ENCODE assay signal across 8 cellular contexts in genomic region chr11:95788921-95789505, GRCh38. TPM values are rescaled to one million over a fixed set of nuclear protein-coding genes. Genes with fewer than 3 reads are reported as not detected.
DNase-seq lines count a peak whose midpoint lies in the region; ATAC-seq and TF ChIP-seq lines count a peak whose summit lies in the region.

No MANE protein-coding gene starts in this region.

- H3K4me3 Mint-ChIP-seq in activated naive CD4-positive, alpha-beta T cell treated with anti-CD3 and anti-CD28 coated beads, Interleukin-2, amount 50 U/mL, for 24 hours, result peak overlapping the region; percentile 89

- no peaks in the 10 kb centered on the region for H3K9me3 ChIP-seq in BLaER1 treated with 17β-estradiol and CSF1 and Interleukin-3, amounts not matched to agents 10 nM and 100 nM (replicated peaks in 1 of 11)
- no peaks in the 10 kb centered on the region for H3K9me3 ChIP-seq in psoas muscle

- peaks cover 0 to 20% (median 0%) of the 10 kb centered on the region in 11 experiments; a peak in 3 of 22 replicates for H4K20me1 ChIP-seq in BLaER1 treated with 17β-estradiol and CSF1 and Interleukin-3, amounts not matched to agents 10 nM and 100 nM

- peaks cover 31 to 47% (median 35%) of the 10 kb centered on the region in 11 experiments for H3K36me3 ChIP-seq in BLaER1 treated with 17β-estradiol and CSF1 and Interleukin-3, amounts not matched to agents 10 nM and 100 nM
- H3K36me3 ChIP-seq in psoas muscle (ENCODE audit: insufficient read depth in 1 of 2, low read depth in 1 of 2), result peaks cover 0 to 42% of the 10 kb centered on the region in 2 donors

- H3K9me3 Mint-ChIP-seq in activated naive CD4-positive, alpha-beta T cell treated with anti-CD3 and anti-CD28 coated beads, Interleukin-2, amount 50 U/mL, for 24 hours, result no peaks in the 10 kb centered on the region

- peak overlapping the region; percentile 90 to 99 (median 94) for H3K27ac ChIP-seq in BLaER1 treated with 17β-estradiol and CSF1 and Interleukin-3, amounts not matched to agents 10 nM and 100 nM
- H3K27ac ChIP-seq in psoas muscle, result peak overlapping the region; percentile 91

- intact Hi-C loops in head of caudate nucleus (cut with DNase I), result loop anchor here (5.0 kb wide), 1 partner anchor 722 kb away; the partner anchor contains the start of gene SRSF8
- intact Hi-C loops in psoas muscle (cut with DNase I), result no loop called here

- no peaks in the 10 kb centered on the region for H3K27me3 ChIP-seq in BLaER1 treated with 17β-estradiol and CSF1 and Interleukin-3, amounts not matched to agents 10 nM and 100 nM
- no peaks in the 10 kb centered on the region for H3K27me3 ChIP-seq in psoas muscle (ENCODE audit: insufficient read depth in 3 of 3, low read length in 2 of 3)

- H3K4me2 ChIP-seq in BLaER1 treated with 17β-estradiol and CSF1 and Interleukin-3, amounts not matched to agents 10 nM and 100 nM, result peak overlapping the region; percentile 80 to 92 (median 88)

- peak overlapping the region; percentile 87 to 99 (median 94) for H3K9ac ChIP-seq in BLaER1 treated with 17β-estradiol and CSF1 and Interleukin-3, amounts not matched to agents 10 nM and 100 nM

- TF ChIP-seq CTCF in psoas muscle (IDR thresholded peaks at IDR 0.05), result no peak

- ATAC-seq in GM18508 (IDR thresholded peaks at IDR 0.05; ENCODE audit: insufficient read depth, unreplicated experiment), result peak; percentile 0
- ATAC-seq in psoas muscle, result no peak
- ATAC-seq in HG03159 (IDR thresholded peaks at IDR 0.05; ENCODE audit: unreplicated experiment), result no peak

- peaks cover 59% of the 10 kb centered on the region for H3K4me1 Mint-ChIP-seq in activated naive CD4-positive, alpha-beta T cell treated with anti-CD3 and anti-CD28 coated beads, Interleukin-2, amount 50 U/mL, for 24 hours

- H3K4me1 ChIP-seq in BLaER1 treated with 17β-estradiol and CSF1 and Interleukin-3, amounts not matched to agents 10 nM and 100 nM, result peaks cover 24 to 36% (median 28%) of the 10 kb centered on the region in 10 experiments
- peaks cover 14% of the 10 kb centered on the region for H3K4me1 ChIP-seq in psoas muscle

- WGBS in psoas muscle, 3 donors, result 0 to 1% (median 0%) methylated on average over 27 to 34 of the region's 34 CpGs

- peak overlapping the region; percentile 75 to 99 (median 92) for H3K4me3 ChIP-seq in BLaER1 treated with 17β-estradiol and CSF1 and Interleukin-3, amounts not matched to agents 10 nM and 100 nM
- peak overlapping the region; percentile 73 for H3K4me3 ChIP-seq in psoas muscle

- peaks cover 14% of the 10 kb centered on the region for H3K36me3 Mint-ChIP-seq in activated naive CD4-positive, alpha-beta T cell treated with anti-CD3 and anti-CD28 coated beads, Interleukin-2, amount 50 U/mL, for 24 hours

- DNase-seq in NCI-H2171 treated with DMSO at 0.1 percent for 48 hours (lab: John Stamatoyannopoulos, UW) (peak; percentile 65), head of caudate nucleus (peak in 29 of 42 donors; percentile 3 to 55 (median 18)), psoas muscle (no peak)
- DNase-seq in activated effector memory CD4-positive, alpha-beta T cell treated with Interleukin-2 at 50 U/mL for 16 hours, result no peak

- peak overlapping the region; percentile 90 for H3K27ac Mint-ChIP-seq in activated naive CD4-positive, alpha-beta T cell treated with anti-CD3 and anti-CD28 coated beads, Interleukin-2, amount 50 U/mL, for 24 hours

- no peaks in the 10 kb centered on the region for H3K27me3 Mint-ChIP-seq in activated naive CD4-positive, alpha-beta T cell treated with anti-CD3 and anti-CD28 coated beads, Interleukin-2, amount 50 U/mL, for 24 hours

RNA-seq across cellular contexts. Expression of gene FAM76B, which starts 0.6 kb away (rescaled TPM):
- total RNA-seq in psoas muscle, result 1 to 10 TPM; 5.8 to 9.4 (median 6.0) TPM
- 1 to 10 TPM; 4.0 to 5.9 (median 4.4) TPM for polyA plus RNA-seq in psoas muscle

RNA-seq across cellular contexts. Expression of gene CEP57, which starts 1.3 kb away (rescaled TPM):
- 10 to 100 TPM; 13.6 to 27.1 (median 15.7) TPM for total RNA-seq in psoas muscle
- 10 to 100 TPM in 1 of 3 donors, 1 to 10 TPM in 2; 7.7 to 15.8 (median 7.9) TPM for polyA plus RNA-seq in psoas muscle

Comparison
In these comparisons a context has a peak if more than half of its experiments do, and no peak if none do; other contexts are left out.
1. DNase-seq: peak in NCI-H2171 treated with DMSO at 0.1 percent for 48 hours (single experiment) and head of caudate nucleus (29 of 42); none in psoas muscle (0 of 2) and activated effector memory CD4-positive, alpha-beta T cell treated with Interleukin-2 at 50 U/mL for 16 hours (single experiment).